ENCODE assay signal across 1 cellular context in genomic region chr1:180502361-180503273, GRCh38.
TF ChIP-seq lines count a peak whose summit lies in the region.

Gene ACBD6, minus strand, starts transcription at chr1:180502577. Its CDS starts 311 bp downstream, at chr1:180502266.

TF ChIP-seq in GM12878, 131 proteins besides CTCF, POLR2A, EP300 and RAD21 (continued from another document and continues in another):
- TF ChIP-seq USF1 (IDR thresholded peaks at IDR 0.05; ENCODE audit: borderline replicate concordance, extremely low read length, insufficient read depth, low read depth, low read length) (peak; percentile 97), ZNF384 (IDR thresholded peaks at IDR 0.05; ENCODE audit: borderline replicate concordance, low read depth, low read length) (0 out of 2 replicates have a peak, but pooled peaks have one; percentile 45), E4F1 (IDR thresholded peaks at IDR 0.05; ENCODE audit: borderline replicate concordance, partially characterized antibody) (no peak), ZNF24 (IDR thresholded peaks at IDR 0.05) (0 out of 2 replicates have a peak, but pooled peaks have one; percentile 2), HDAC2 (IDR thresholded peaks at IDR 0.05) (no peak), CHD1 (IDR thresholded peaks at IDR 0.05; ENCODE audit: low read depth, low read length) (no peak), ZNF274 (IDR thresholded peaks at IDR 0.05; ENCODE audit: insufficient read depth, insufficient read length) (no peak), TARDBP (IDR thresholded peaks at IDR 0.05; ENCODE audit: borderline replicate concordance) (no peak; the same call in 1 of the 2 replicates), BMI1 (IDR thresholded peaks at IDR 0.05; ENCODE audit: borderline replicate concordance) (no peak), KLF5 (IDR thresholded peaks at IDR 0.05; ENCODE audit: partially characterized antibody) (peak; percentile 94), HDGF (IDR thresholded peaks at IDR 0.05) (no peak; the same call in 1 of the 2 replicates), RB1 (IDR thresholded peaks at IDR 0.05; ENCODE audit: borderline replicate concordance) (peak; percentile 92; the same call in 1 of the 2 replicates), WRNIP1 (IDR thresholded peaks at IDR 0.05; ENCODE audit: borderline replicate concordance, low read depth, low read length) (peak; percentile 77; the same call in 1 of the 2 replicates), STAT3 (IDR thresholded peaks at IDR 0.05; ENCODE audit: low read depth, low read length) (no peak), GATAD2B (conservative IDR thresholded peaks at IDR 0.05; ENCODE audit: low read depth) (peak; percentile 96), SMAD1 (IDR thresholded peaks at IDR 0.05; ENCODE audit: low read depth, partially characterized antibody) (no peak), RFX5 (IDR thresholded peaks at IDR 0.05; ENCODE audit: low read depth, low read length) (no peak), LARP7 (IDR thresholded peaks at IDR 0.05) (peak; percentile 99), FOXM1 (IDR thresholded peaks at IDR 0.05; ENCODE audit: low read depth, low read length) (peak; percentile 62), CHD4 (IDR thresholded peaks at IDR 0.05) (no peak), PAX8 (IDR thresholded peaks at IDR 0.05) (no peak), PKNOX1 (IDR thresholded peaks at IDR 0.05) (peak; percentile 50; the same call in 1 of the 2 replicates), REST (IDR thresholded peaks at IDR 0.05; ENCODE audit: low read depth, low read length) (peak; percentile 11; the same call in 1 of the 2 replicates), SIN3A (IDR thresholded peaks at IDR 0.05; ENCODE audit: low read depth, low read length) (0 out of 2 replicates have a peak, but pooled peaks have one; percentile 49), NKRF (conservative IDR thresholded peaks at IDR 0.05) (peak; percentile 82), RAD51 (IDR thresholded peaks at IDR 0.05) (peak; percentile 91), POU2F2 (IDR thresholded peaks at IDR 0.05; ENCODE audit: borderline replicate concordance, low read depth, low read length) (peak; percentile 82; the same call in 2 of the 3 replicates), ZBED1 (IDR thresholded peaks at IDR 0.05; ENCODE audit: borderline replicate concordance) (peak; percentile 49; the same call in 1 of the 2 replicates), ZNF217 (IDR thresholded peaks at IDR 0.05) (peak; percentile 82), STAT1 (conservative IDR thresholded peaks at IDR 0.05) (0 out of 2 replicates have a peak, but pooled peaks have one; percentile 77), FOS (IDR thresholded peaks at IDR 0.05; ENCODE audit: borderline replicate concordance, extremely low read depth, insufficient read length) (no peak), MLLT1 (IDR thresholded peaks at IDR 0.05) (peak; percentile 52; the same call in 1 of the 2 replicates), BHLHE40 (IDR thresholded peaks at IDR 0.05; ENCODE audit: borderline replicate concordance in 1 of 2, low read depth in 2 of 2, low read length in 1 of 2) (peak; percentile 89 to 98), RELA (IDR thresholded peaks at IDR 0.05; ENCODE audit: borderline replicate concordance, partially characterized antibody) (no peak), CEBPZ (IDR thresholded peaks at IDR 0.05; ENCODE audit: low read depth, low read length) (no peak), CUX1 (IDR thresholded peaks at IDR 0.05; ENCODE audit: insufficient replicate concordance, low read depth, low read length) (peak; percentile 38), TBL1XR1 (IDR thresholded peaks at IDR 0.05; ENCODE audit: low read depth, low read length) (no peak), RCOR1 (conservative IDR thresholded peaks at IDR 0.05; ENCODE audit: low read depth, low read length) (no peak), ZZZ3 (IDR thresholded peaks at IDR 0.05; ENCODE audit: control insufficient read depth, insufficient read length, low read depth) (no peak), IRF4 (IDR thresholded peaks at IDR 0.05; ENCODE audit: low read depth, low read length) (peak; percentile 41; the same call in 1 of the 2 replicates), NFIC (IDR thresholded peaks at IDR 0.05; ENCODE audit: low read depth, low read length) (no peak), CBX3 (IDR thresholded peaks at IDR 0.05; ENCODE audit: borderline replicate concordance, low read depth) (no peak)
